In genomic region chr1:4027492-4028138, GRCh38 we compare ENCODE assay signal across 12 cellular contexts.
A peak's percentile ranks its signal among the peaks of the same experiment; 100 is the strongest.
DNase-seq lines count a peak whose midpoint lies in the region; ATAC-seq and TF ChIP-seq lines count a peak whose summit lies in the region.
"Had no signal": no experiment of that assay in that cellular context is flagged by ENCODE, and none has a peak within 500 bp of the region (broad histone marks: within the 10 kb centered on the region; RNA-seq: fewer than 3 reads in every experiment).

No MANE protein-coding gene starts in this region.

- H3K27ac ChIP-seq in right atrium auricular region = no peak overlapping the region

- no peaks in the 10 kb centered on the region for H3K36me3 ChIP-seq in right atrium auricular region

- intact Hi-C loops in Right ventricle myocardium superior (cut with DNase I) = no loop called here

- no peaks in the 10 kb centered on the region for H3K4me1 ChIP-seq in right atrium auricular region

- H3K4me3 Mint-ChIP-seq in stimulated activated memory B cell treated with anti-CD40 and anti-IgM and Interleukin-4, amounts not matched to agents 10 μg/mL and 1 μg/mL and 100 μg/mL, for 72 hours = peak overlapping the region; percentile 58
- H3K4me3 Mint-ChIP-seq in HFFc6 = no peak overlapping the region
- H3K4me3 Mint-ChIP-seq: natural killer cell treated with Interleukin-12 subunit alpha and Interleukin-12 subunit beta and Interleukin-15 and Interleukin-18, amount 100 ng/mL, for 72 hours; stimulated activated naive CD8-positive, alpha-beta T cell treated with anti-CD3 and anti-CD28 coated beads, Interleukin-15, Interleukin-2, amounts not matched to agents 100 ng/mL and 50 ng/mL, for 24 hours had no signal

- H3K27ac Mint-ChIP-seq in stimulated activated memory B cell treated with anti-CD40 and anti-IgM and Interleukin-4, amounts not matched to agents 10 μg/mL and 1 μg/mL and 100 μg/mL, for 72 hours = peak overlapping the region; percentile 79
- H3K27ac Mint-ChIP-seq in HFFc6 = no peak overlapping the region
- H3K27ac Mint-ChIP-seq: natural killer cell treated with Interleukin-12 subunit alpha and Interleukin-12 subunit beta and Interleukin-15 and Interleukin-18, amount 100 ng/mL, for 72 hours; stimulated activated naive CD8-positive, alpha-beta T cell treated with anti-CD3 and anti-CD28 coated beads, Interleukin-15, Interleukin-2, amounts not matched to agents 100 ng/mL and 50 ng/mL, for 24 hours had no signal

- H3K27me3 Mint-ChIP-seq in stimulated activated memory B cell treated with anti-CD40 and anti-IgM and Interleukin-4, amounts not matched to agents 10 μg/mL and 1 μg/mL and 100 μg/mL, for 72 hours = peaks cover 9% of the 10 kb centered on the region
- H3K27me3 Mint-ChIP-seq in HFFc6 (ENCODE audit: insufficient read depth) = no peaks in the 10 kb centered on the region

- DNase-seq in right atrium auricular region (ENCODE audit: low spot score) (peak; percentile 18), Right ventricle myocardium superior (no peak), HFFc6 (no peak), NCI-H748 (lab: John Stamatoyannopoulos, UW; ENCODE audit: unreplicated experiment) (no peak), NCI-H446 (lab: John Stamatoyannopoulos, UW) (no peak)
- DNase-seq: activated effector memory CD4-positive, alpha-beta T cell treated with Interleukin-2 at 50 U/mL for 16 hours; EL had no signal

- H3K9me3 ChIP-seq in right atrium auricular region = peaks cover 0 to 5% of the 10 kb centered on the region in 2 donors

- H3K27me3 ChIP-seq in right atrium auricular region = no peaks in the 10 kb centered on the region

- TF ChIP-seq CTCF in right atrium auricular region (IDR thresholded peaks at IDR 0.05) (no peak), HFFc6 (IDR thresholded peaks at IDR 0.05) (no peak)

- ATAC-seq in Right ventricle myocardium superior (ENCODE audit: poor library complexity) (no peak), GM21515 (IDR thresholded peaks at IDR 0.05; ENCODE audit: unreplicated experiment) (peak; percentile 62), HG03521 (IDR thresholded peaks at IDR 0.05; ENCODE audit: unreplicated experiment) (peak; percentile 86)
- peak; percentile 97 for ATAC-seq in stimulated activated memory B cell treated with anti-CD40 and anti-IgM and Interleukin-4, amounts not matched to agents 10 μg/mL and 1 μg/mL and 100 μg/mL, for 72 hours
- ATAC-seq: natural killer cell treated with Interleukin-12 subunit alpha and Interleukin-12 subunit beta and Interleukin-15 and Interleukin-18, amount 100 ng/mL, for 72 hours had no signal

- no peaks in the 10 kb centered on the region for H3K36me3 Mint-ChIP-seq in stimulated activated memory B cell treated with anti-CD40 and anti-IgM and Interleukin-4, amounts not matched to agents 10 μg/mL and 1 μg/mL and 100 μg/mL, for 72 hours
- no peaks in the 10 kb centered on the region for H3K36me3 Mint-ChIP-seq in HFFc6 (ENCODE audit: low read depth)

- no peak overlapping the region for H3K4me3 ChIP-seq in right atrium auricular region

- peaks cover 14% of the 10 kb centered on the region for H3K9me3 Mint-ChIP-seq in stimulated activated memory B cell treated with anti-CD40 and anti-IgM and Interleukin-4, amounts not matched to agents 10 μg/mL and 1 μg/mL and 100 μg/mL, for 72 hours
- H3K9me3 Mint-ChIP-seq in HFFc6 = peaks cover 57% of the 10 kb centered on the region
- H3K9me3 Mint-ChIP-seq: natural killer cell treated with Interleukin-12 subunit alpha and Interleukin-12 subunit beta and Interleukin-15 and Interleukin-18, amount 100 ng/mL, for 72 hours had no signal

- H3K4me1 Mint-ChIP-seq in stimulated activated memory B cell treated with anti-CD40 and anti-IgM and Interleukin-4, amounts not matched to agents 10 μg/mL and 1 μg/mL and 100 μg/mL, for 72 hours = peaks cover 42% of the 10 kb centered on the region
- H3K4me1 Mint-ChIP-seq in HFFc6 (ENCODE audit: low read depth) = no peaks in the 10 kb centered on the region
